Comparison of ENCODE assay signal across 11 cellular contexts in the genomic region with DNA sequence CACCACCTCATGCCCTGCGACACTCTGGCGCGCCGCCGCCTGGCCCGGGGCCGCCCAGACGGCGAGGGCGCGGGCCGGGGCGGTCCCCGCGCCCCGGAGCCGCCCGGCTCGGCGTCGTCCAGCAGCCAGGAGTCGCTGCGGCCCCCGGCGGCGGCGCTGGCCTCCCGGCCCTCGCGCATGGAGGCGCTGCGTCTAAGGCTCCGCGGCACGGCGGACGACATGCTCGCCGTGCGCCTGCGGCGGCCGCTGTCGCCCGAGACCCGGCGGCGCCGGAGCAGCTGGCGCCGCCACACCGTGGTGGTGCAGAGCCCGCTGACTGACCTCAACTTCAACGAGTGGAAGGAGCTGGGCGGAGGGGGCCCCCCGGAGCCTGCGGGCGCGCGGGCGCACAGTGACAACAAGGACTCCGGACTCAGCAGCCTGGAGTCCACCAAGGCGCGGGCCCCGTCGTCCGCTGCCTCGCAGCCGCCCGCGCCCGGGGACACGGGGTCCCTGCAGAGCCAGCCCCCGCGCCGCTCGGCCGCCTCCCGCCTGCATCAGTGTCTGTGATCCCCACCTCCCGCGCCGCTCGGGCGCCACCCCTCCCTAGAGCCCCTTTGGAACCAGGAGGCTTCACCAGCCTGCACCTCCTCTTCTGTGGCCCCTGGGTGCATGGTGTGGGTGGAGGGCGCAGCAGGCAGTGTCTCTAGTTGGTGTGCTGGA.
A peak's percentile ranks its signal among the peaks of the same experiment; 100 is the strongest.
DNase-seq lines count a peak whose midpoint lies in the region; ATAC-seq, FAIRE-seq and TF ChIP-seq lines count a peak whose summit lies in the region.
"Had no signal": no experiment of that assay in that cellular context is flagged by ENCODE, and none has a peak within 500 bp of the region (broad histone marks: within the 10 kb centered on the region; RNA-seq: fewer than 3 reads in every experiment).

No MANE protein-coding gene starts in this region.

- H3K27ac ChIP-seq in astrocyte (ENCODE audit: low read depth, low read length): no peak overlapping the region
- H3K27ac ChIP-seq in testis: no peak overlapping the region

- H3K36me3 ChIP-seq in astrocyte (ENCODE audit: insufficient read depth, low read length) (peaks cover 12% of the 10 kb centered on the region), testis (ENCODE audit: low read depth, missing control alignments) (no peaks in the 10 kb centered on the region)

- intact Hi-C loops in testis (cut with DNase I; ENCODE audit: low total_unique reads): no loop called here

- H3K9me3 Mint-ChIP-seq in activated T-cell treated with anti-CD3 and anti-CD28 coated beads, Interleukin-2, amount 50 U/mL, for 4 hours: no peaks in the 10 kb centered on the region
- H3K9me3 Mint-ChIP-seq in astrocyte (ENCODE audit: unreplicated experiment): no peaks in the 10 kb centered on the region
- H3K9me3 Mint-ChIP-seq: CD4-positive, CD25-positive, alpha-beta regulatory T cell; dendritic cell treated with granulocyte-macrophage colony-stimulating factor and Interleukin-4, amounts not matched to agents 40 ng/mL and 50 ng/mL, for 4 days had no signal

- no peak for DNase-seq in activated T-cell treated with anti-CD3 and anti-CD28 coated beads, Interleukin-2, amount 50 U/mL, for 4 hours
- DNase-seq in activated T-cell treated with anti-CD3 and anti-CD28 coated beads for 4 hours (no peak), astrocyte (ENCODE audit: low read depth) (peak; percentile 30), islet precursor cell (peak; percentile 87), testis (no peak), SW 1271 (lab: John Stamatoyannopoulos, UW) (no peak), mucosa of gallbladder (ENCODE audit: low spot score) (no peak)
- DNase-seq: CD4-positive, CD25-positive, alpha-beta regulatory T cell had no signal

- peaks cover 6% of the 10 kb centered on the region for H3K4me1 Mint-ChIP-seq in activated T-cell treated with anti-CD3 and anti-CD28 coated beads, Interleukin-2, amount 50 U/mL, for 4 hours (ENCODE audit: low read depth)
- peaks cover 34% of the 10 kb centered on the region for H3K4me1 Mint-ChIP-seq in astrocyte (ENCODE audit: low read depth, unreplicated experiment)

- peaks cover 41% of the 10 kb centered on the region for H3K27me3 Mint-ChIP-seq in activated T-cell treated with anti-CD3 and anti-CD28 coated beads, Interleukin-2, amount 50 U/mL, for 4 hours (ENCODE audit: low read depth)
- no peaks in the 10 kb centered on the region for H3K27me3 Mint-ChIP-seq in astrocyte (ENCODE audit: low read depth, unreplicated experiment)

- FAIRE-seq in astrocyte (lab: Jason Lieb, UNC): no peak

- WGBS in testis, 2 donors: 49 to 56% methylated on average over 29 to 51 of the region's 85 CpGs

- H3K27ac Mint-ChIP-seq in astrocyte (ENCODE audit: unreplicated experiment): peak overlapping the region; percentile 84
- H3K27ac Mint-ChIP-seq: CD4-positive, CD25-positive, alpha-beta regulatory T cell; dendritic cell treated with granulocyte-macrophage colony-stimulating factor and Interleukin-4, amounts not matched to agents 40 ng/mL and 50 ng/mL, for 4 days had no signal

- peak overlapping the region; percentile 31 for H3K4me3 Mint-ChIP-seq in activated T-cell treated with anti-CD3 and anti-CD28 coated beads, Interleukin-2, amount 50 U/mL, for 4 hours
- peak overlapping the region; percentile 60 for H3K4me3 Mint-ChIP-seq in astrocyte (ENCODE audit: unreplicated experiment)

- H3K36me3 Mint-ChIP-seq in activated T-cell treated with anti-CD3 and anti-CD28 coated beads, Interleukin-2, amount 50 U/mL, for 4 hours (ENCODE audit: insufficient read depth): no peaks in the 10 kb centered on the region
- peaks cover 18% of the 10 kb centered on the region for H3K36me3 Mint-ChIP-seq in astrocyte (ENCODE audit: low read depth, unreplicated experiment)

- TF ChIP-seq POLR2A in testis (IDR thresholded peaks at IDR 0.05): no peak

- H3K9me3 ChIP-seq in astrocyte (ENCODE audit: insufficient read depth, low read depth, low read length) (no peaks in the 10 kb centered on the region), testis (no peaks in the 10 kb centered on the region)
- H3K9me3 ChIP-seq: tibial nerve had no signal

- H3K4me1 ChIP-seq in astrocyte (ENCODE audit: insufficient read depth, low read length): peaks cover 24% of the 10 kb centered on the region
- peaks cover 13% of the 10 kb centered on the region for H3K4me1 ChIP-seq in testis

- ATAC-seq in activated T-cell treated with anti-CD3 and anti-CD28 coated beads, Interleukin-2, amount 50 U/mL, for 4 hours: peak; percentile 39 to 57
- ATAC-seq in GM18909 (IDR thresholded peaks at IDR 0.05; ENCODE audit: poor library complexity, unreplicated experiment): no peak

- peak overlapping the region; percentile 69 for H3K9ac ChIP-seq in astrocyte (ENCODE audit: low read length)

- no peaks in the 10 kb centered on the region for H3K79me2 ChIP-seq in astrocyte (ENCODE audit: insufficient read depth, low read length)

- H3K4me2 ChIP-seq in astrocyte (ENCODE audit: low read length): peak overlapping the region; percentile 84

- H3K27me3 ChIP-seq in astrocyte (ENCODE audit: insufficient read depth, low read length) (no peaks in the 10 kb centered on the region), testis (no peaks in the 10 kb centered on the region)
- H3K27me3 ChIP-seq: tibial nerve had no signal

- H2AFZ ChIP-seq in astrocyte (ENCODE audit: low read depth, low read length): no peak overlapping the region

- peaks cover 31% of the 10 kb centered on the region for H4K20me1 ChIP-seq in astrocyte (ENCODE audit: insufficient read depth, low read length)

- H3K4me3 ChIP-seq in astrocyte (ENCODE audit: insufficient read depth, low read depth, low read length) (peak overlapping the region; percentile 43), testis (peak overlapping the region; percentile 36 to 40)

- TF ChIP-seq CTCF in astrocyte (IDR thresholded peaks at IDR 0.05; ENCODE audit: insufficient read depth, low read depth, low read length) (no peak), testis (IDR thresholded peaks at IDR 0.05) (no peak)

Comparison
In these comparisons a context has a peak if more than half of its experiments do, and no peak if none do; other contexts are left out.
1. DNase-seq: peak in astrocyte (single experiment) and islet precursor cell (single experiment); none in activated T-cell treated with anti-CD3 and anti-CD28 coated beads, Interleukin-2, amount 50 U/mL, for 4 hours (single experiment), activated T-cell treated with anti-CD3 and anti-CD28 coated beads for 4 hours (single experiment), testis (single experiment), SW 1271 (0 of 2) and mucosa of gallbladder (single experiment).